Comparison of ENCODE assay signal across 8 cellular contexts in genomic region chr19:54035215-54036178, GRCh38. TPM values are rescaled to one million over a fixed set of nuclear protein-coding genes. Genes with fewer than 3 reads are reported as not detected.
DNase-seq lines count a peak whose midpoint lies in the region; ATAC-seq and TF ChIP-seq lines count a peak whose summit lies in the region.
"Had no signal": no experiment of that assay in that cellular context is flagged by ENCODE, and none has a peak within 500 bp of the region (broad histone marks: within the 10 kb centered on the region; RNA-seq: fewer than 3 reads in every experiment).

No MANE protein-coding gene starts in this region.

- peaks cover 4% of the 10 kb centered on the region for H3K9me3 Mint-ChIP-seq in glutamatergic neuron (ENCODE audit: unreplicated experiment)

- H3K4me3 Mint-ChIP-seq in glutamatergic neuron (ENCODE audit: unreplicated experiment) = no peak overlapping the region

- no peak overlapping the region; the same call in 1 of the 2 replicates for H3K4me3 ChIP-seq in H7 (ENCODE audit: insufficient read depth, low read depth, low read length)
- H3K4me3 ChIP-seq: spleen had no signal

- peak overlapping the region; percentile 81 for H3K27ac Mint-ChIP-seq in glutamatergic neuron (ENCODE audit: unreplicated experiment)

- peaks cover 7% of the 10 kb centered on the region for H3K4me1 Mint-ChIP-seq in glutamatergic neuron (ENCODE audit: low read depth, unreplicated experiment)

- peaks cover 4% of the 10 kb centered on the region for H3K36me3 Mint-ChIP-seq in glutamatergic neuron (ENCODE audit: unreplicated experiment)

- DNase-seq in H7 = peak; percentile 70
- DNase-seq in amniotic epithelial cell (ENCODE audit: low read depth) = peak; percentile 82
- DNase-seq in glutamatergic neuron = no peak
- peak; percentile 46 for DNase-seq in smooth muscle cell of the brain vasculature (ENCODE audit: low read depth, low spot score)
- no peak for DNase-seq in retina
- no peak for DNase-seq in stimulated activated CD4-positive, alpha-beta T cell treated with anti-CD3 and anti-CD28 coated beads, Interleukin-1b, Interleukin-23, amount 100 ng/mL, for 48 hours
- DNase-seq: spleen had no signal

- TF ChIP-seq CTCF in glutamatergic neuron (IDR thresholded peaks at IDR 0.05; ENCODE audit: partially characterized antibody, unreplicated experiment) = no peak

- H3K27me3 Mint-ChIP-seq in glutamatergic neuron (ENCODE audit: unreplicated experiment) = no peaks in the 10 kb centered on the region

- no peaks in the 10 kb centered on the region for H3K27me3 ChIP-seq in H7 (ENCODE audit: control insufficient read depth, insufficient read depth, low read length)

- no peak for ATAC-seq in HG03097 (IDR thresholded peaks at IDR 0.05; ENCODE audit: low FRiP score, unreplicated experiment)

- no peaks in the 10 kb centered on the region for H3K36me3 ChIP-seq in H7 (replicated peaks; ENCODE audit: control insufficient read depth, insufficient read depth, low read length)

RNA-seq across cellular contexts. Expression of gene VSTM1, which starts 28.2 kb away (rescaled TPM):
- not detected in 2 replicates for total RNA-seq in H7 (2014; rRNA removed; shearing (Covaris generic))
- not detected for total RNA-seq in glutamatergic neuron (ENCODE audit: unreplicated experiment)

RNA-seq across cellular contexts. Expression of gene CACNG6, which starts 44.1 kb away (rescaled TPM):
- 0.38 and 0.78 TPM in 2 replicates for total RNA-seq in H7 (2014; rRNA removed; shearing (Covaris generic))
- total RNA-seq in glutamatergic neuron (ENCODE audit: unreplicated experiment) = 0.74 TPM
- total RNA-seq: spleen had no signal

RNA-seq across cellular contexts. Expression of gene TARM1, which starts 45.7 kb away (rescaled TPM):
- not detected in 2 replicates for total RNA-seq in H7 (2014; rRNA removed; shearing (Covaris generic))
- not detected for total RNA-seq in glutamatergic neuron (ENCODE audit: unreplicated experiment)

Comparison
In these comparisons a context has a peak if more than half of its experiments do, and no peak if none do; other contexts are left out.
1. DNase-seq: peak in H7 (single experiment), amniotic epithelial cell (single experiment) and smooth muscle cell of the brain vasculature (single experiment); none in glutamatergic neuron (single experiment), retina (single experiment) and stimulated activated CD4-positive, alpha-beta T cell treated with anti-CD3 and anti-CD28 coated beads, Interleukin-1b, Interleukin-23, amount 100 ng/mL, for 48 hours (single experiment).